Comparison of ENCODE assay signal across 8 cellular contexts in genomic region chr11:33256808-33257159, GRCh38. TPM values are rescaled to one million over a fixed set of nuclear protein-coding genes. Genes with fewer than 3 reads are reported as not detected.
A peak's percentile ranks its signal among the peaks of the same experiment; 100 is the strongest.
DNase-seq lines count a peak whose midpoint lies in the region; ATAC-seq and TF ChIP-seq lines count a peak whose summit lies in the region.

No MANE protein-coding gene starts in this region.

- peak overlapping the region; percentile 98 for H3K27ac Mint-ChIP-seq in T-helper 2 cell treated with Interferon-gamma antibody and Interleukin-4, amounts not matched to agents 5 μg/mL and 100 μg/mL, for 36 hours
- H3K27ac Mint-ChIP-seq in activated naive CD8-positive, alpha-beta T cell treated with anti-CD3 and anti-CD28 coated beads for 36 hours, result peak overlapping the region; percentile 97

- TF ChIP-seq CTCF in testis (IDR thresholded peaks at IDR 0.05), result no peak

- H3K27me3 ChIP-seq in layer of hippocampus (ENCODE audit: control insufficient read depth, insufficient read depth, low read length), result no peaks in the 10 kb centered on the region
- H3K27me3 ChIP-seq in testis, result no peaks in the 10 kb centered on the region

- no peaks in the 10 kb centered on the region for H3K36me3 ChIP-seq in testis (ENCODE audit: low read depth, missing control alignments)

- DNase-seq in T-helper 2 cell treated with Interferon-gamma antibody and Interleukin-4, amounts not matched to agents 5 μg/mL and 100 μg/mL, for 36 hours (ENCODE audit: low spot score), result no peak
- no peak for DNase-seq in T-helper 2 cell
- DNase-seq in activated naive CD8-positive, alpha-beta T cell treated with anti-CD3 and anti-CD28 coated beads for 36 hours, result no peak
- DNase-seq in testis, result no peak
- DNase-seq in stimulated activated CD4-positive, alpha-beta T cell treated with anti-CD3 and anti-CD28 coated beads, Interleukin-1b, Interleukin-23, amount 100 ng/mL, for 48 hours, result no peak
- DNase-seq in Ammon's horn (ENCODE audit: low spot score), result no peak

- intact Hi-C loops in testis (cut with DNase I; ENCODE audit: low total_unique reads), result loop anchor here (10.0 kb wide), 1 partner anchor 68 kb away; no protein-coding TSS in a partner anchor

- peaks cover 3% of the 10 kb centered on the region for H3K27me3 Mint-ChIP-seq in T-helper 2 cell treated with Interferon-gamma antibody and Interleukin-4, amounts not matched to agents 5 μg/mL and 100 μg/mL, for 36 hours (ENCODE audit: low read depth)
- H3K27me3 Mint-ChIP-seq in activated naive CD8-positive, alpha-beta T cell treated with anti-CD3 and anti-CD28 coated beads for 36 hours, result no peaks in the 10 kb centered on the region

- H3K4me3 ChIP-seq in testis, result peak overlapping the region; percentile 70 to 92

- H3K4me1 Mint-ChIP-seq in T-helper 2 cell treated with Interferon-gamma antibody and Interleukin-4, amounts not matched to agents 5 μg/mL and 100 μg/mL, for 36 hours (ENCODE audit: low read depth), result peaks cover 27% of the 10 kb centered on the region
- H3K4me1 Mint-ChIP-seq in activated naive CD8-positive, alpha-beta T cell treated with anti-CD3 and anti-CD28 coated beads for 36 hours, result peaks cover 23% of the 10 kb centered on the region

- no peak for TF ChIP-seq POLR2A in testis (IDR thresholded peaks at IDR 0.05)

- H3K27ac ChIP-seq in layer of hippocampus (ENCODE audit: low read depth, low read length) (peak overlapping the region; percentile 85), testis (peak overlapping the region; percentile 98 to 100)

- no peak for ATAC-seq in HG02970 (IDR thresholded peaks at IDR 0.05; ENCODE audit: low FRiP score, unreplicated experiment)

- peaks cover 13% of the 10 kb centered on the region for H3K36me3 Mint-ChIP-seq in T-helper 2 cell treated with Interferon-gamma antibody and Interleukin-4, amounts not matched to agents 5 μg/mL and 100 μg/mL, for 36 hours (ENCODE audit: low read depth)
- H3K36me3 Mint-ChIP-seq in activated naive CD8-positive, alpha-beta T cell treated with anti-CD3 and anti-CD28 coated beads for 36 hours, result peaks cover 4% of the 10 kb centered on the region

- 1 to 2% methylated on average over 15 to 16 of the region's 16 CpGs for WGBS in testis, 2 donors

- H3K9me3 ChIP-seq in testis, result no peaks in the 10 kb centered on the region

- H3K4me3 Mint-ChIP-seq in T-helper 2 cell treated with Interferon-gamma antibody and Interleukin-4, amounts not matched to agents 5 μg/mL and 100 μg/mL, for 36 hours, result peak overlapping the region; percentile 94
- H3K4me3 Mint-ChIP-seq in activated naive CD8-positive, alpha-beta T cell treated with anti-CD3 and anti-CD28 coated beads for 36 hours, result peak overlapping the region; percentile 92

- H3K9me3 Mint-ChIP-seq in T-helper 2 cell treated with Interferon-gamma antibody and Interleukin-4, amounts not matched to agents 5 μg/mL and 100 μg/mL, for 36 hours, result peaks cover 4% of the 10 kb centered on the region
- H3K9me3 Mint-ChIP-seq in activated naive CD8-positive, alpha-beta T cell treated with anti-CD3 and anti-CD28 coated beads for 36 hours, result no peaks in the 10 kb centered on the region

- H3K4me1 ChIP-seq in testis, result peaks cover 22% of the 10 kb centered on the region

RNA-seq across cellular contexts. Expression of gene HIPK3, which starts 0.4 kb away (rescaled TPM):
- 10 to 100 TPM; 31.3 TPM for total RNA-seq in activated naive CD8-positive, alpha-beta T cell treated with anti-CD3 and anti-CD28 coated beads for 36 hours
- 10 to 100 TPM; 86.3 to 90.2 TPM for total RNA-seq in testis
- 47.6 TPM for polyA plus RNA-seq in testis (ENCODE audit: insufficient read depth, low read depth, low replicate concordance)
